1 cellular context compared by ENCODE assay signal in genomic region chr2:159592446-159592845, GRCh38.
TF ChIP-seq lines count a peak whose summit lies in the region.

No MANE protein-coding gene starts in this region.

TF ChIP-seq in K562, 482 proteins besides CTCF, POLR2A, EP300 and RAD21:
- peak; percentile 44; the same call in 1 of the 2 replicates for TF ChIP-seq USF2 (CRISPR knock-in tag; IDR thresholded peaks at IDR 0.05)
- TF ChIP-seq USF1 (CRISPR knock-in tag; IDR thresholded peaks at IDR 0.05), result peak; percentile 39; the same call in 1 of the 2 replicates
- no peak for TF ChIP-seq E4F1 (CRISPR knock-in tag; IDR thresholded peaks at IDR 0.05; ENCODE audit: borderline replicate concordance)
- TF ChIP-seq EGR1 (conservative IDR thresholded peaks at IDR 0.05), result peak; percentile 44; the same call in 1 of the 2 replicates
